In genomic region chr3:72996473-72997333, GRCh38 we compare ENCODE assay signal across 1 cellular context.
TF ChIP-seq lines count a peak whose summit lies in the region.

Gene PPP4R2 (plus strand): TSS chr3:72996811. CDS start chr3:72997038, 227 bp downstream.

TF ChIP-seq in K562, 482 proteins besides CTCF, POLR2A, EP300 and RAD21 (continued from another document):
- no peak for TF ChIP-seq TFE3 (CRISPR knock-in tag; IDR thresholded peaks at IDR 0.05)
- peak; percentile 22; the same call in 1 of the 2 replicates for TF ChIP-seq ZBTB12 (CRISPR knock-in tag; IDR thresholded peaks at IDR 0.05)
- TF ChIP-seq SUPT5H (IDR thresholded peaks at IDR 0.05): peak; percentile 52; the same call in 1 of the 2 replicates
- TF ChIP-seq TAF9B (IDR thresholded peaks at IDR 0.05; ENCODE audit: partially characterized antibody): peak; percentile 19
- TF ChIP-seq STAT5B (CRISPR knock-in tag; IDR thresholded peaks at IDR 0.05): no peak
- no peak for TF ChIP-seq ZNF239 (CRISPR knock-in tag; IDR thresholded peaks at IDR 0.05)
- TF ChIP-seq BHLHE40 (IDR thresholded peaks at IDR 0.05; ENCODE audit: low read length): peak; percentile 46; the same call in 1 of the 2 replicates
- TF ChIP-seq KHSRP (IDR thresholded peaks at IDR 0.05): no peak
- 0 out of 2 replicates have a peak, but pooled peaks have one; percentile 30 for TF ChIP-seq RREB1 (CRISPR knock-in tag; IDR thresholded peaks at IDR 0.05)
- no peak for TF ChIP-seq SNRNP70 (optimal IDR thresholded peaks at IDR 0.05; ENCODE audit: low read depth, low read length)
- TF ChIP-seq GATAD2B (IDR thresholded peaks at IDR 0.05; ENCODE audit: borderline replicate concordance): no peak
- TF ChIP-seq SMAD1 (IDR thresholded peaks at IDR 0.05; ENCODE audit: low read depth, low read length, partially characterized antibody): peak; percentile 26
- TF ChIP-seq EGR1 (conservative IDR thresholded peaks at IDR 0.05): peak; percentile 34; the same call in 1 of the 2 replicates
- no peak for TF ChIP-seq ZNF395 (CRISPR knock-in tag; IDR thresholded peaks at IDR 0.05)
- TF ChIP-seq MAFG (tag; conservative IDR thresholded peaks at IDR 0.05): no peak
- TF ChIP-seq TAF1 (IDR thresholded peaks at IDR 0.05; ENCODE audit: control insufficient read depth, extremely low read depth, insufficient read depth, low read length, severe bottlenecking): peak; percentile 57
- no peak for TF ChIP-seq ZNF75A (CRISPR knock-in tag; IDR thresholded peaks at IDR 0.05)
- peak; percentile 44; the same call in 1 of the 2 replicates for TF ChIP-seq CREB1 (IDR thresholded peaks at IDR 0.05)
- TF ChIP-seq CREB1 (CRISPR knock-in tag; IDR thresholded peaks at IDR 0.05): peak; percentile 77
- TF ChIP-seq ASH1L (IDR thresholded peaks at IDR 0.05; ENCODE audit: borderline replicate concordance, low read depth, partially characterized antibody): no peak
